In the genomic region with DNA sequence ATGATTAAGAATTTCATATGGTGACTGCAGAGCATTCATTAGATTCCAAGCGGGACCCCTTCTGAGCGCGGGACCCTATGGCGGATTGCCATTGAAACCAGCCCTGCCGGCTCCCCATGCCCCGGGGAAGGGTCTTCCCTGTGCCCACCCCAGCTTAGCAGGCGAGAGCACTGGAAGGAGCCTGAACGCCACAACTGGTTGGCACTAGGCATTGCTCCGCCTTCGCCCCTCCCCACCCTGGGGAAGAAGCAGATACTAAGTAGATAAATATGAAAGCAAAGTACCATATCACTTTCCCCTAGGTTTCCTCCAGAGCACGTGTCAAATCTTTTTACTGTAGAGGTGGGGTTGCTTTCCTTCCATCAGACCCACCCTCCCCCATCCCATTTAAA, we compare ENCODE assay signal across 9 cellular contexts.
DNase-seq lines count a peak whose midpoint lies in the region; ATAC-seq and TF ChIP-seq lines count a peak whose summit lies in the region.
"Had no signal": no experiment of that assay in that cellular context is flagged by ENCODE, and none has a peak within 500 bp of the region (broad histone marks: within the 10 kb centered on the region; RNA-seq: fewer than 3 reads in every experiment).

No MANE protein-coding gene starts in this region.

- H3K27me3 Mint-ChIP-seq in CD4-positive, alpha-beta T cell = peaks cover 6% of the 10 kb centered on the region

- WGBS in psoas muscle, 3 donors = 2 to 6% (median 3%) methylated on average over 11 of the region's 11 CpGs

- no peaks in the 10 kb centered on the region for H3K9me3 Mint-ChIP-seq in CD4-positive, alpha-beta T cell

- no peak for TF ChIP-seq CTCF in psoas muscle (IDR thresholded peaks at IDR 0.05)
- TF ChIP-seq CTCF in CD4-positive, alpha-beta T cell (IDR thresholded peaks at IDR 0.05) = no peak

- CTCF ChIA-PET in CD4-positive, alpha-beta T cell (lab: Charles Lee) = no interaction called here

- no peak overlapping the region for H3K4me3 Mint-ChIP-seq in CD4-positive, alpha-beta T cell

- ATAC-seq in left ventricle myocardium superior (peak; percentile 50), psoas muscle (no peak), GM18520 (IDR thresholded peaks at IDR 0.05; ENCODE audit: unreplicated experiment) (no peak), HG03520 (IDR thresholded peaks at IDR 0.05; ENCODE audit: unreplicated experiment) (no peak)
- no peak for ATAC-seq in CD4-positive, alpha-beta T cell (ENCODE audit: poor library complexity)
- ATAC-seq: activated CD4-positive, CD25-positive, alpha-beta regulatory T cell treated with anti-CD3 and anti-CD28 coated beads, Interleukin-2, amount 50 U/mL, for 24 hours had no signal

- H3K27me3 ChIP-seq in SJSA1 (replicated peaks) (peaks cover 26% of the 10 kb centered on the region), psoas muscle (ENCODE audit: insufficient read depth in 3 of 3, low read length in 2 of 3) (peaks cover 0 to 51% (median 3%) of the 10 kb centered on the region in 3 donors)
- peaks cover 45% of the 10 kb centered on the region for H3K27me3 ChIP-seq in CD4-positive, alpha-beta T cell (ENCODE audit: control insufficient read depth, insufficient read depth, low read length)

- peaks cover 5% of the 10 kb centered on the region for H3K4me1 Mint-ChIP-seq in CD4-positive, alpha-beta T cell (ENCODE audit: low read depth)

- DNase-seq in H4 (ENCODE audit: low spot score) (peak; percentile 16), SJSA1 (ENCODE audit: low read depth in 1 of 2, low spot score in 2 of 2) (no peak), left ventricle myocardium superior (no peak), psoas muscle (no peak), KG1 (lab: John Stamatoyannopoulos, UW) (no peak)
- no peak for DNase-seq in CD4-positive, alpha-beta T cell

- H3K4me3 ChIP-seq in SJSA1 = peak overlapping the region; percentile 28
- peak overlapping the region; percentile 58 for H3K4me3 ChIP-seq in psoas muscle

- H3K4me1 ChIP-seq in SJSA1 (replicated peaks) = no peaks in the 10 kb centered on the region; the same call in 1 of the 2 replicates
- peaks cover 5% of the 10 kb centered on the region for H3K4me1 ChIP-seq in psoas muscle

- intact Hi-C loops in left ventricle myocardium superior (cut with micrococcal nuclease) = no loop called here
- intact Hi-C loops in psoas muscle (cut with DNase I) = no loop called here
- intact Hi-C loops in CD4-positive, alpha-beta T cell (cut with DNase I, micrococcal nuclease) = no loop called here

- no peaks in the 10 kb centered on the region for H3K36me3 Mint-ChIP-seq in CD4-positive, alpha-beta T cell (ENCODE audit: low read depth)

- H3K27ac Mint-ChIP-seq in CD4-positive, alpha-beta T cell = no peak overlapping the region

- POLR2A ChIA-PET in CD4-positive, alpha-beta T cell (lab: Charles Lee) = no interaction called here

- no peak overlapping the region for H3K27ac ChIP-seq in SJSA1
- no peak overlapping the region for H3K27ac ChIP-seq in psoas muscle
- no peak overlapping the region for H3K27ac ChIP-seq in CD4-positive, alpha-beta T cell (ENCODE audit: low read depth, low read length)

- no peaks in the 10 kb centered on the region for H3K36me3 ChIP-seq in SJSA1
- no peaks in the 10 kb centered on the region for H3K36me3 ChIP-seq in psoas muscle (ENCODE audit: insufficient read depth in 1 of 2, low read depth in 1 of 2)

- H3K9me3 ChIP-seq in SJSA1 (replicated peaks) (no peaks in the 10 kb centered on the region), psoas muscle (no peaks in the 10 kb centered on the region)
- no peaks in the 10 kb centered on the region for H3K9me3 ChIP-seq in CD4-positive, alpha-beta T cell (ENCODE audit: control insufficient read depth, low read length)
